19 cellular contexts compared by ENCODE assay signal in the genomic region with DNA sequence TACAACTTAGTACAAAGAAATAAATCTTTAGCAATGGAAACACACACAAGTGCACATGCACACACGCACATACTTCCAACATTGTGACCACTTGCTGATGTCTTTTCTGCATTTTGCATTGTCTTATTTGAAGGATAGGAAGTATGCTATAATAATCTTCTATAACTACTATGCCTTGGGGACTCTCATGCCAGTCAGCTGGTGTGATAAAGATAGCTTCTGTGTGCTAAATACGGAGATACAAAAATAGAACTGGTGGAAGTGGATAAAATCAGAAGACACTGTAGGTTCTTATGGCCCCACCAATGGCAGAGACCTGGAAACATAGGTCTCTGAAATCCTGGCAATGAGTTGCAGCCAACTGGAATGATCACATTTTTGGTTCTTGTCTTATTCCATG. TPM values are rescaled to one million over a fixed set of nuclear protein-coding genes. Genes with fewer than 3 reads are reported as not detected.
"Had no signal": no experiment of that assay in that cellular context is flagged by ENCODE, and none has a peak within 500 bp of the region (broad histone marks: within the 10 kb centered on the region; RNA-seq: fewer than 3 reads in every experiment).

No MANE protein-coding gene starts in this region.

- H3K4me3 ChIP-seq: ascending aorta, breast epithelium, gastroesophageal sphincter, hepatocyte, sigmoid colon had no signal

- H3K4me1 ChIP-seq: ascending aorta, breast epithelium, sigmoid colon had no signal

- H3K9me3 Mint-ChIP-seq: activated CD4-positive, alpha-beta memory T cell treated with anti-CD3 and anti-CD28 coated beads for 36 hours; activated naive CD4-positive, alpha-beta T cell treated with anti-CD3 and anti-CD28 coated beads, Interleukin-2, amount 10 ng/mL, durations not matched to agents 7 days and 5 days; activated T-cell treated with anti-CD3 and anti-CD28 coated beads, Interleukin-2, amount 50 U/mL, for 24 hours; memory B cell; nephron; stimulated activated effector memory CD8-positive, alpha-beta T cell treated with anti-CD3 and anti-CD28 coated beads, Interleukin-12 subunit alpha, Interleukin-12 subunit beta, amount 100 ng/mL, for 72 hours had no signal

- H3K4me1 Mint-ChIP-seq: activated CD8-positive, alpha-beta memory T cell treated with anti-CD3 and anti-CD28 coated beads, Interleukin-2, amount 10 ng/mL, durations not matched to agents 7 days and 5 days; activated naive CD4-positive, alpha-beta T cell treated with anti-CD3 and anti-CD28 coated beads, Interleukin-2, amount 10 ng/mL, durations not matched to agents 7 days and 5 days; stimulated activated effector memory CD8-positive, alpha-beta T cell treated with anti-CD3 and anti-CD28 coated beads, Interleukin-12 subunit alpha, Interleukin-12 subunit beta, amount 100 ng/mL, for 72 hours had no signal

- H3K27me3 Mint-ChIP-seq: memory B cell had no signal

- H3K36me3 ChIP-seq: ascending aorta, breast epithelium, gastroesophageal sphincter, sigmoid colon had no signal

- H3K36me3 Mint-ChIP-seq: activated CD4-positive, alpha-beta memory T cell treated with anti-CD3 and anti-CD28 coated beads for 36 hours; activated CD8-positive, alpha-beta memory T cell treated with anti-CD3 and anti-CD28 coated beads, Interleukin-2, amount 10 ng/mL, durations not matched to agents 7 days and 5 days; activated naive CD4-positive, alpha-beta T cell treated with anti-CD3 and anti-CD28 coated beads, Interleukin-2, amount 10 ng/mL, durations not matched to agents 7 days and 5 days; memory B cell; stimulated activated effector memory CD8-positive, alpha-beta T cell treated with anti-CD3 and anti-CD28 coated beads, Interleukin-12 subunit alpha, Interleukin-12 subunit beta, amount 100 ng/mL, for 72 hours had no signal

- DNase-seq: activated CD4-positive, alpha-beta memory T cell treated with anti-CD3 and anti-CD28 coated beads for 36 hours; activated CD4-positive, CD25-positive, alpha-beta regulatory T cell treated with anti-CD3 and anti-CD28 coated beads, Interleukin-2, amount 50 U/mL, for 72 hours; activated CD8-positive, alpha-beta memory T cell treated with anti-CD3 and anti-CD28 coated beads, Interleukin-2, amount 10 ng/mL, durations not matched to agents 7 days and 5 days; activated naive CD4-positive, alpha-beta T cell treated with anti-CD3 and anti-CD28 coated beads, Interleukin-2, amount 10 ng/mL, durations not matched to agents 7 days and 5 days; activated T-cell treated with anti-CD3 and anti-CD28 coated beads, Interleukin-2, amount 50 U/mL, for 24 hours; islet precursor cell; sigmoid colon; stimulated activated CD4-positive, alpha-beta T cell treated with anti-CD3 and anti-CD28 coated beads, Interleukin-12 subunit alpha, Interleukin-12 subunit beta, amount 100 ng/mL, for 4 hours; stimulated activated CD4-positive, alpha-beta T cell treated with anti-CD3 and anti-CD28 coated beads, Interleukin-2, amount 100 ng/mL, for 24 hours; T-helper 1 cell; T1000 had no signal

- H3K9me3 ChIP-seq: ascending aorta, breast epithelium, gastroesophageal sphincter, sigmoid colon had no signal

- ATAC-seq: activated CD8-positive, alpha-beta memory T cell treated with anti-CD3 and anti-CD28 coated beads, Interleukin-2, amount 10 ng/mL, durations not matched to agents 7 days and 5 days; gastroesophageal sphincter; stimulated activated effector memory CD8-positive, alpha-beta T cell treated with anti-CD3 and anti-CD28 coated beads, Interleukin-12 subunit alpha, Interleukin-12 subunit beta, amount 100 ng/mL, for 72 hours had no signal

- H3K27me3 ChIP-seq: ascending aorta, breast epithelium, gastroesophageal sphincter, hepatocyte, sigmoid colon had no signal

- H3K27ac Mint-ChIP-seq: activated CD4-positive, alpha-beta memory T cell treated with anti-CD3 and anti-CD28 coated beads for 36 hours; activated CD8-positive, alpha-beta memory T cell treated with anti-CD3 and anti-CD28 coated beads, Interleukin-2, amount 10 ng/mL, durations not matched to agents 7 days and 5 days; activated naive CD4-positive, alpha-beta T cell treated with anti-CD3 and anti-CD28 coated beads, Interleukin-2, amount 10 ng/mL, durations not matched to agents 7 days and 5 days; activated T-cell treated with anti-CD3 and anti-CD28 coated beads, Interleukin-2, amount 50 U/mL, for 24 hours; memory B cell; progenitor cell of endocrine pancreas; stimulated activated effector memory CD8-positive, alpha-beta T cell treated with anti-CD3 and anti-CD28 coated beads, Interleukin-12 subunit alpha, Interleukin-12 subunit beta, amount 100 ng/mL, for 72 hours had no signal

- H3K4me3 Mint-ChIP-seq: activated CD4-positive, alpha-beta memory T cell treated with anti-CD3 and anti-CD28 coated beads for 36 hours; activated CD8-positive, alpha-beta memory T cell treated with anti-CD3 and anti-CD28 coated beads, Interleukin-2, amount 10 ng/mL, durations not matched to agents 7 days and 5 days; activated naive CD4-positive, alpha-beta T cell treated with anti-CD3 and anti-CD28 coated beads, Interleukin-2, amount 10 ng/mL, durations not matched to agents 7 days and 5 days; activated T-cell treated with anti-CD3 and anti-CD28 coated beads, Interleukin-2, amount 50 U/mL, for 24 hours; memory B cell; nephron; stimulated activated effector memory CD8-positive, alpha-beta T cell treated with anti-CD3 and anti-CD28 coated beads, Interleukin-12 subunit alpha, Interleukin-12 subunit beta, amount 100 ng/mL, for 72 hours had no signal

RNA-seq across cellular contexts. Expression of gene RASGRP3, which starts 31.5 kb away (rescaled TPM):
- total RNA-seq: progenitor cell of endocrine pancreas had no signal
